ENCODE assay signal across 1 cellular context in the genomic region with DNA sequence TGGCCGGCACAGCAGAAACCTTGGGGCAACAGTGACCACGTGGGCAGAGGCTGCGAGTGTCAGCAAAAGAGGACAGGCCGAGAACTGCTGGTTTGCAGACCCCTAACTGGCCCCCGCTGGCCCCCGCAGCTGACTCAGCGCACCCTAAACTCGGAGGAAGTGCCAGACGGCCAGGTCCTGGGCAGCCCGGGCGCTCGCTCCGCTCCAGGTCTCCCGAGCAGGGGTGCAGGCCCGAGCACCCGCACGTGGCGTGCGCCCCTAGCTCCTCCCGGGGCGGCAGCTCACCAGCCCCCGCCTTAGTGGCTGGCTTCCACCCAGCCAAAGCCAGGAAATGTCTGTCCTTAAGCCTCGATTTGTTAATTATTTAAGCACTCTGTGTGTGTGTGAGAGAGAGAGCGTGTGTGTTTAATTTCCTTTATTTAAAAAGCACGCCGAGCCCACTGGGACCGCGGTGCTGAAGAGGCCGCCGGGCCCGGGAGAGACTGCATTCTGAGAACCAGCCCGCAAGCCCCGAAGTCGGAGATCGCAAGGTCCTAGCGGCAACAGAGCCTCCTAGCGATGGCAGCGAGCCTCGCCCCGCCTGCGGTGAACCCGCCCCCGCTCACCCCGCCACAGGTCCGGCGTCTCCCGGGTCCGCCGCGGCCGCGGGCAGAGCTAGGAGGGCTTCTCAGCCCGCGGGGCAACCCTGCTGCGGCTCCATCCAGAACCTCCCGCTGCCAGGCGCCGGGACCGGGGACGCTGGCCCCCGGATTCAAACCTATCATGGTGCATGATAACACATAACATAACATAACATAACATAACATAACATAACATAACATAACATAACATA.
TF ChIP-seq lines count a peak whose summit lies in the region.

No MANE protein-coding gene starts in this region.

TF ChIP-seq in HepG2, 621 proteins besides CTCF, POLR2A, EP300 and RAD21 (continued from another document and continues in another):
- TF ChIP-seq, protein P1, sequence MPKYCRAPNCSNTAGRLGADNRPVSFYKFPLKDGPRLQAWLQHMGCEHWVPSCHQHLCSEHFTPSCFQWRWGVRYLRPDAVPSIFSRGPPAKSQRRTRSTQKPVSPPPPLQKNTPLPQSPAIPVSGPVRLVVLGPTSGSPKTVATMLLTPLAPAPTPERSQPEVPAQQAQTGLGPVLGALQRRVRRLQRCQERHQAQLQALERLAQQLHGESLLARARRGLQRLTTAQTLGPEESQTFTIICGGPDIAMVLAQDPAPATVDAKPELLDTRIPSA (CRISPR knock-in tag; IDR thresholded peaks at IDR 0.05; ENCODE audit: borderline replicate concordance) = no peak
- TF ChIP-seq MAZ (IDR thresholded peaks at IDR 0.05; ENCODE audit: borderline replicate concordance, low read depth, low read length) = no peak
- TF ChIP-seq MAZ (CRISPR knock-in tag; IDR thresholded peaks at IDR 0.05; ENCODE audit: low read depth) = peak; percentile 35; the same call in 1 of the 2 replicates
- TF ChIP-seq ZFP37 (CRISPR knock-in tag; IDR thresholded peaks at IDR 0.05; ENCODE audit: borderline replicate concordance) = 0 out of 2 replicates have a peak, but pooled peaks have one; percentile 37
- TF ChIP-seq NR1H2 (CRISPR knock-in tag; IDR thresholded peaks at IDR 0.05; ENCODE audit: borderline replicate concordance, low read depth) = no peak
- TF ChIP-seq, protein P2, sequence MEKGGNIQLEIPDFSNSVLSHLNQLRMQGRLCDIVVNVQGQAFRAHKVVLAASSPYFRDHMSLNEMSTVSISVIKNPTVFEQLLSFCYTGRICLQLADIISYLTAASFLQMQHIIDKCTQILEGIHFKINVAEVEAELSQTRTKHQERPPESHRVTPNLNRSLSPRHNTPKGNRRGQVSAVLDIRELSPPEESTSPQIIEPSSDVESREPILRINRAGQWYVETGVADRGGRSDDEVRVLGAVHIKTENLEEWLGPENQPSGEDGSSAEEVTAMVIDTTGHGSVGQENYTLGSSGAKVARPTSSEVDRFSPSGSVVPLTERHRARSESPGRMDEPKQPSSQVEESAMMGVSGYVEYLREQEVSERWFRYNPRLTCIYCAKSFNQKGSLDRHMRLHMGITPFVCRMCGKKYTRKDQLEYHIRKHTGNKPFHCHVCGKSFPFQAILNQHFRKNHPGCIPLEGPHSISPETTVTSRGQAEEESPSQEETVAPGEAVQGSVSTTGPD (CRISPR knock-in tag; IDR thresholded peaks at IDR 0.05) = no peak
- TF ChIP-seq DMAP1 (CRISPR knock-in tag; IDR thresholded peaks at IDR 0.05) = peak; percentile 26; the same call in 1 of the 2 replicates
- TF ChIP-seq, protein P3, sequence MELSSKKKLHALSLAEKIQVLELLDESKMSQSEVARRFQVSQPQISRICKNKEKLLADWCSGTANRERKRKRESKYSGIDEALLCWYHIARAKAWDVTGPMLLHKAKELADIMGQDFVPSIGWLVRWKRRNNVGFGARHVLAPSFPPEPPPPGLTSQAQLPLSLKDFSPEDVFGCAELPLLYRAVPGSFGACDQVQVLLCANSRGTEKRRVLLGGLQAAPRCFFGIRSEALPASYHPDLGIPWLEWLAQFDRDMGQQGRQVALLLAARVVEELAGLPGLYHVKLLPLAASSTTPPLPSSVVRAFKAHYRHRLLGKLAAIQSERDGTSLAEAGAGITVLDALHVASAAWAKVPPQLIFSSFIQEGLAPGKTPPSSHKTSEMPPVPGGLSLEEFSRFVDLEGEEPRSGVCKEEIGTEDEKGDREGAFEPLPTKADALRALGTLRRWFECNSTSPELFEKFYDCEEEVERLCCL (CRISPR knock-in tag; IDR thresholded peaks at IDR 0.05; ENCODE audit: borderline replicate concordance) = 0 out of 2 replicates have a peak, but pooled peaks have one; percentile 26
- TF ChIP-seq, protein P4, sequence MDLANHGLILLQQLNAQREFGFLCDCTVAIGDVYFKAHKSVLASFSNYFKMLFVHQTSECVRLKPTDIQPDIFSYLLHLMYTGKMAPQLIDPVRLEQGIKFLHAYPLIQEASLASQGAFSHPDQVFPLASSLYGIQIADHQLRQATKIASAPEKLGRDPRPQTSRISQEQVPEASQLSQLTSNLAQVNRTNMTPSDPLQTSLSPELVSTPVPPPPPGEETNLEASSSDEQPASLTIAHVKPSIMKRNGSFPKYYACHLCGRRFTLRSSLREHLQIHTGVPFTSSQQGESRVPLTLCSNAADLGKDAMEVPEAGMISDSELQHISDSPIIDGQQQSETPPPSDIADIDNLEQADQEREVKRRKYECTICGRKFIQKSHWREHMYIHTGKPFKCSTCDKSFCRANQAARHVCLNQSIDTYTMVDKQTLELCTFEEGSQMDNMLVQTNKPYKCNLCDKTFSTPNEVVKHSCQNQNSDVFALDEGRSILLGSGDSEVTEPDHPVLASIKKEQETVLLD (CRISPR knock-in tag; IDR thresholded peaks at IDR 0.05; ENCODE audit: low read depth) = no peak
- no peak for TF ChIP-seq ZNF260 (CRISPR knock-in tag; IDR thresholded peaks at IDR 0.05; ENCODE audit: borderline replicate concordance, low read depth)
- TF ChIP-seq, protein P5, sequence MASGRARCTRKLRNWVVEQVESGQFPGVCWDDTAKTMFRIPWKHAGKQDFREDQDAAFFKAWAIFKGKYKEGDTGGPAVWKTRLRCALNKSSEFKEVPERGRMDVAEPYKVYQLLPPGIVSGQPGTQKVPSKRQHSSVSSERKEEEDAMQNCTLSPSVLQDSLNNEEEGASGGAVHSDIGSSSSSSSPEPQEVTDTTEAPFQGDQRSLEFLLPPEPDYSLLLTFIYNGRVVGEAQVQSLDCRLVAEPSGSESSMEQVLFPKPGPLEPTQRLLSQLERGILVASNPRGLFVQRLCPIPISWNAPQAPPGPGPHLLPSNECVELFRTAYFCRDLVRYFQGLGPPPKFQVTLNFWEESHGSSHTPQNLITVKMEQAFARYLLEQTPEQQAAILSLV (CRISPR knock-in tag; IDR thresholded peaks at IDR 0.05; ENCODE audit: borderline replicate concordance) = peak; percentile 75
- TF ChIP-seq, protein P6, sequence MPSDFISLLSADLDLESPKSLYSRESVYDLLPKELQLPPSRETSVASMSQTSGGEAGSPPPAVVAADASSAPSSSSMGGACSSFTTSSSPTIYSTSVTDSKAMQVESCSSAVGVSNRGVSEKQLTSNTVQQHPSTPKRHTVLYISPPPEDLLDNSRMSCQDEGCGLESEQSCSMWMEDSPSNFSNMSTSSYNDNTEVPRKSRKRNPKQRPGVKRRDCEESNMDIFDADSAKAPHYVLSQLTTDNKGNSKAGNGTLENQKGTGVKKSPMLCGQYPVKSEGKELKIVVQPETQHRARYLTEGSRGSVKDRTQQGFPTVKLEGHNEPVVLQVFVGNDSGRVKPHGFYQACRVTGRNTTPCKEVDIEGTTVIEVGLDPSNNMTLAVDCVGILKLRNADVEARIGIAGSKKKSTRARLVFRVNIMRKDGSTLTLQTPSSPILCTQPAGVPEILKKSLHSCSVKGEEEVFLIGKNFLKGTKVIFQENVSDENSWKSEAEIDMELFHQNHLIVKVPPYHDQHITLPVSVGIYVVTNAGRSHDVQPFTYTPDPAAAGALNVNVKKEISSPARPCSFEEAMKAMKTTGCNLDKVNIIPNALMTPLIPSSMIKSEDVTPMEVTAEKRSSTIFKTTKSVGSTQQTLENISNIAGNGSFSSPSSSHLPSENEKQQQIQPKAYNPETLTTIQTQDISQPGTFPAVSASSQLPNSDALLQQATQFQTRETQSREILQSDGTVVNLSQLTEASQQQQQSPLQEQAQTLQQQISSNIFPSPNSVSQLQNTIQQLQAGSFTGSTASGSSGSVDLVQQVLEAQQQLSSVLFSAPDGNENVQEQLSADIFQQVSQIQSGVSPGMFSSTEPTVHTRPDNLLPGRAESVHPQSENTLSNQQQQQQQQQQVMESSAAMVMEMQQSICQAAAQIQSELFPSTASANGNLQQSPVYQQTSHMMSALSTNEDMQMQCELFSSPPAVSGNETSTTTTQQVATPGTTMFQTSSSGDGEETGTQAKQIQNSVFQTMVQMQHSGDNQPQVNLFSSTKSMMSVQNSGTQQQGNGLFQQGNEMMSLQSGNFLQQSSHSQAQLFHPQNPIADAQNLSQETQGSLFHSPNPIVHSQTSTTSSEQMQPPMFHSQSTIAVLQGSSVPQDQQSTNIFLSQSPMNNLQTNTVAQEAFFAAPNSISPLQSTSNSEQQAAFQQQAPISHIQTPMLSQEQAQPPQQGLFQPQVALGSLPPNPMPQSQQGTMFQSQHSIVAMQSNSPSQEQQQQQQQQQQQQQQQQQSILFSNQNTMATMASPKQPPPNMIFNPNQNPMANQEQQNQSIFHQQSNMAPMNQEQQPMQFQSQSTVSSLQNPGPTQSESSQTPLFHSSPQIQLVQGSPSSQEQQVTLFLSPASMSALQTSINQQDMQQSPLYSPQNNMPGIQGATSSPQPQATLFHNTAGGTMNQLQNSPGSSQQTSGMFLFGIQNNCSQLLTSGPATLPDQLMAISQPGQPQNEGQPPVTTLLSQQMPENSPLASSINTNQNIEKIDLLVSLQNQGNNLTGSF (CRISPR knock-in tag; IDR thresholded peaks at IDR 0.05) = 0 out of 2 replicates have a peak, but pooled peaks have one; percentile 31
- TF ChIP-seq, protein P7, sequence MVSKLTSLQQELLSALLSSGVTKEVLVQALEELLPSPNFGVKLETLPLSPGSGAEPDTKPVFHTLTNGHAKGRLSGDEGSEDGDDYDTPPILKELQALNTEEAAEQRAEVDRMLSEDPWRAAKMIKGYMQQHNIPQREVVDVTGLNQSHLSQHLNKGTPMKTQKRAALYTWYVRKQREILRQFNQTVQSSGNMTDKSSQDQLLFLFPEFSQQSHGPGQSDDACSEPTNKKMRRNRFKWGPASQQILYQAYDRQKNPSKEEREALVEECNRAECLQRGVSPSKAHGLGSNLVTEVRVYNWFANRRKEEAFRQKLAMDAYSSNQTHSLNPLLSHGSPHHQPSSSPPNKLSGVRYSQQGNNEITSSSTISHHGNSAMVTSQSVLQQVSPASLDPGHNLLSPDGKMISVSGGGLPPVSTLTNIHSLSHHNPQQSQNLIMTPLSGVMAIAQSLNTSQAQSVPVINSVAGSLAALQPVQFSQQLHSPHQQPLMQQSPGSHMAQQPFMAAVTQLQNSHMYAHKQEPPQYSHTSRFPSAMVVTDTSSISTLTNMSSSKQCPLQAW (CRISPR knock-in tag; IDR thresholded peaks at IDR 0.05) = 0 out of 2 replicates have a peak, but pooled peaks have one; percentile 20
- peak; percentile 26; the same call in 1 of the 2 replicates for TF ChIP-seq RXRA (CRISPR knock-in tag; IDR thresholded peaks at IDR 0.05)
- no peak for TF ChIP-seq ZNF33B (CRISPR knock-in tag; IDR thresholded peaks at IDR 0.05)
- TF ChIP-seq, protein P8, sequence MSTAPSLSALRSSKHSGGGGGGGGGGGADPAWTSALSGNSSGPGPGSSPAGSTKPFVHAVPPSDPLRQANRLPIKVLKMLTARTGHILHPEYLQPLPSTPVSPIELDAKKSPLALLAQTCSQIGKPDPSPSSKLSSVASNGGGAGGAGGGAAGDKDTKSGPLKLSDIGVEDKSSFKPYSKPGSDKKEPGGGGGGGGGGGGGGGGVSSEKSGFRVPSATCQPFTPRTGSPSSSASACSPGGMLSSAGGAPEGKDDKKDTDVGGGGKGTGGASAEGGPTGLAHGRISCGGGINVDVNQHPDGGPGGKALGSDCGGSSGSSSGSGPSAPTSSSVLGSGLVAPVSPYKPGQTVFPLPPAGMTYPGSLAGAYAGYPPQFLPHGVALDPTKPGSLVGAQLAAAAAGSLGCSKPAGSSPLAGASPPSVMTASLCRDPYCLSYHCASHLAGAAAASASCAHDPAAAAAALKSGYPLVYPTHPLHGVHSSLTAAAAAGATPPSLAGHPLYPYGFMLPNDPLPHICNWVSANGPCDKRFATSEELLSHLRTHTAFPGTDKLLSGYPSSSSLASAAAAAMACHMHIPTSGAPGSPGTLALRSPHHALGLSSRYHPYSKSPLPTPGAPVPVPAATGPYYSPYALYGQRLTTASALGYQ (CRISPR knock-in tag; IDR thresholded peaks at IDR 0.05) = no peak
- TF ChIP-seq MATR3 (CRISPR knock-in tag; IDR thresholded peaks at IDR 0.05) = no peak
- no peak for TF ChIP-seq JARID2 (CRISPR knock-in tag; IDR thresholded peaks at IDR 0.05; ENCODE audit: insufficient replicate concordance)
- TF ChIP-seq, protein P9, sequence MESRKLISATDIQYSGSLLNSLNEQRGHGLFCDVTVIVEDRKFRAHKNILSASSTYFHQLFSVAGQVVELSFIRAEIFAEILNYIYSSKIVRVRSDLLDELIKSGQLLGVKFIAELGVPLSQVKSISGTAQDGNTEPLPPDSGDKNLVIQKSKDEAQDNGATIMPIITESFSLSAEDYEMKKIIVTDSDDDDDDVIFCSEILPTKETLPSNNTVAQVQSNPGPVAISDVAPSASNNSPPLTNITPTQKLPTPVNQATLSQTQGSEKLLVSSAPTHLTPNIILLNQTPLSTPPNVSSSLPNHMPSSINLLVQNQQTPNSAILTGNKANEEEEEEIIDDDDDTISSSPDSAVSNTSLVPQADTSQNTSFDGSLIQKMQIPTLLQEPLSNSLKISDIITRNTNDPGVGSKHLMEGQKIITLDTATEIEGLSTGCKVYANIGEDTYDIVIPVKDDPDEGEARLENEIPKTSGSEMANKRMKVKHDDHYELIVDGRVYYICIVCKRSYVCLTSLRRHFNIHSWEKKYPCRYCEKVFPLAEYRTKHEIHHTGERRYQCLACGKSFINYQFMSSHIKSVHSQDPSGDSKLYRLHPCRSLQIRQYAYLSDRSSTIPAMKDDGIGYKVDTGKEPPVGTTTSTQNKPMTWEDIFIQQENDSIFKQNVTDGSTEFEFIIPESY (CRISPR knock-in tag; IDR thresholded peaks at IDR 0.05) = peak; percentile 36; the same call in 1 of the 2 replicates
- TF ChIP-seq, protein P10, sequence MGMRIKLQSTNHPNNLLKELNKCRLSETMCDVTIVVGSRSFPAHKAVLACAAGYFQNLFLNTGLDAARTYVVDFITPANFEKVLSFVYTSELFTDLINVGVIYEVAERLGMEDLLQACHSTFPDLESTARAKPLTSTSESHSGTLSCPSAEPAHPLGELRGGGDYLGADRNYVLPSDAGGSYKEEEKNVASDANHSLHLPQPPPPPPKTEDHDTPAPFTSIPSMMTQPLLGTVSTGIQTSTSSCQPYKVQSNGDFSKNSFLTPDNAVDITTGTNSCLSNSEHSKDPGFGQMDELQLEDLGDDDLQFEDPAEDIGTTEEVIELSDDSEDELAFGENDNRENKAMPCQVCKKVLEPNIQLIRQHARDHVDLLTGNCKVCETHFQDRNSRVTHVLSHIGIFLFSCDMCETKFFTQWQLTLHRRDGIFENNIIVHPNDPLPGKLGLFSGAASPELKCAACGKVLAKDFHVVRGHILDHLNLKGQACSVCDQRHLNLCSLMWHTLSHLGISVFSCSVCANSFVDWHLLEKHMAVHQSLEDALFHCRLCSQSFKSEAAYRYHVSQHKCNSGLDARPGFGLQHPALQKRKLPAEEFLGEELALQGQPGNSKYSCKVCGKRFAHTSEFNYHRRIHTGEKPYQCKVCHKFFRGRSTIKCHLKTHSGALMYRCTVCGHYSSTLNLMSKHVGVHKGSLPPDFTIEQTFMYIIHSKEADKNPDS (CRISPR knock-in tag; IDR thresholded peaks at IDR 0.05) = no peak
- TF ChIP-seq, protein P11, sequence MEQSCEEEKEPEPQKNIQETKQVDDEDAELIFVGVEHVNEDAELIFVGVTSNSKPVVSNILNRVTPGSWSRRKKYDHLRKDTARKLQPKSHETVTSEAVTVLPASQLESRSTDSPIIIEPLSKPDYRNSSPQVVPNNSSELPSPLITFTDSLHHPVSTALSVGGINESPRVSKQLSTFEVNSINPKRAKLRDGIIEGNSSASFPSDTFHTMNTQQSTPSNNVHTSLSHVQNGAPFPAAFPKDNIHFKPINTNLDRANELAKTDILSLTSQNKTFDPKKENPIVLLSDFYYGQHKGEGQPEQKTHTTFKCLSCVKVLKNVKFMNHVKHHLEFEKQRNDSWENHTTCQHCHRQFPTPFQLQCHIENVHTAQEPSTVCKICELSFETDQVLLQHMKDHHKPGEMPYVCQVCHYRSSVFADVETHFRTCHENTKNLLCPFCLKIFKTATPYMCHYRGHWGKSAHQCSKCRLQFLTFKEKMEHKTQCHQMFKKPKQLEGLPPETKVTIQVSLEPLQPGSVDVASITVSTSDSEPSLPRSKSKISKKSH (CRISPR knock-in tag; IDR thresholded peaks at IDR 0.05; ENCODE audit: borderline replicate concordance) = no peak
- TF ChIP-seq MZF1 (CRISPR knock-in tag; IDR thresholded peaks at IDR 0.05; ENCODE audit: borderline replicate concordance) = no peak
- 0 out of 2 replicates have a peak, but pooled peaks have one; percentile 4 for TF ChIP-seq FOSL2 (CRISPR knock-in tag; IDR thresholded peaks at IDR 0.05)
